ENCODE assay signal across 18 cellular contexts in the genomic region with DNA sequence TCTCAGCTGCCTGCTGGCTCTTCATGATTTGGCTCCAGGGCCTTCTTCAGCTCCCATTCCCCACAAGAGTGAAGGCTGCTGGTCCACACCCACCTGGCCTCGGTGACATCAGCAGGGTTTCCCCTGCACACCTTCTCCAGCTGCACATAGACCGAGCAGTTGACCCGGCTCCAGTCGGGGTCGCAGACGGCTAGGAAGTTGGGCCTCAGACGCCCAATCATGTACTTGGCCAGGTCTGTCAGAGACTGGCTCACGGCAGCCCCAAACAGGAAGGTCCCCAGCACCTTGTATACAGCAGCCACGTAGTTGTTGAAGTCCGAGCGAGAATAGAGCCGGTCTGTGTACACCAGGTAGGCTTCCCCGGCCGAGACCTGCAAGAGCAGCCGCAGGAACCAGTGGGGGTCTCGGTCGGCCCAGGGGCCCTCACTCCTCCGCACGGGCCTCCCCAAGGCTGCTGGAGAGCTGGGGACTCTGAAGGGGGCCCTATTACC. TPM values are rescaled to one million over a fixed set of nuclear protein-coding genes. Genes with fewer than 3 reads are reported as not detected.
A peak's percentile ranks its signal among the peaks of the same experiment; 100 is the strongest.
DNase-seq lines count a peak whose midpoint lies in the region; ATAC-seq, FAIRE-seq and TF ChIP-seq lines count a peak whose summit lies in the region.
"Had no signal": no experiment of that assay in that cellular context is flagged by ENCODE, and none has a peak within 500 bp of the region (broad histone marks: within the 10 kb centered on the region; RNA-seq: fewer than 3 reads in every experiment).

No MANE protein-coding gene starts in this region.

- no peak overlapping the region for H3K23ac ChIP-seq in H9 (ENCODE audit: insufficient read length, low read depth, low read length)

- H2BK20ac ChIP-seq in H9 (ENCODE audit: low read depth, low read length, poor library complexity, severe bottlenecking): no peak overlapping the region

- H2BK12ac ChIP-seq in H9 (ENCODE audit: insufficient read length, low read depth, low read length): no peak overlapping the region

- H3T11ph ChIP-seq in H9 (ENCODE audit: low read length): no peak overlapping the region

- no peak overlapping the region for H2BK5ac ChIP-seq in H9 (ENCODE audit: insufficient read length, low read length)

- no peak for TF ChIP-seq POLR2A in esophagus muscularis mucosa (IDR thresholded peaks at IDR 0.05; ENCODE audit: low read depth)

- no peak overlapping the region for H3K14ac ChIP-seq in H9 (ENCODE audit: insufficient read depth, low read length)

- H4K8ac ChIP-seq in H9 (replicated peaks; ENCODE audit: insufficient read length, low read depth, low read length): no peak overlapping the region

- H3K79me2 ChIP-seq in H9 (ENCODE audit: insufficient read depth, low read length): no peaks in the 10 kb centered on the region; the same call in 1 of the 2 replicates

- WGBS in H9 (ENCODE audit: extremely low coverage, insufficient read length, low lambda C conversion rate): no CpG with 5 or more reads among the region's 19 CpGs
- 89% methylated on average over 13 of the region's 19 CpGs for WGBS in esophagus muscularis mucosa
- WGBS in small intestine, 3 donors: 83 to 85% (median 84%) methylated on average over 19 of the region's 19 CpGs

- no peak overlapping the region for H3K9ac ChIP-seq in H9 (ENCODE audit: extremely low read depth, insufficient read length, low read length)

- H3K4me1 ChIP-seq in H9 (ENCODE audit: insufficient read depth, low read length) (peaks cover 4% of the 10 kb centered on the region; the same call in 1 of the 2 replicates), lower lobe of right lung (peaks cover 5% of the 10 kb centered on the region), upper lobe of right lung (peaks cover 10% of the 10 kb centered on the region), esophagus muscularis mucosa (peaks cover 7 to 21% (median 19%) of the 10 kb centered on the region in 4 donors), small intestine (ENCODE audit: control insufficient read depth in 2 of 2, insufficient read depth in 1 of 2, low read depth in 1 of 2, low read length in 1 of 2) (no peaks in the 10 kb centered on the region)

- peaks cover 27 to 29% of the 10 kb centered on the region in 2 experiments for H3K4me1 Mint-ChIP-seq in H9
- peaks cover 37% of the 10 kb centered on the region for H3K4me1 Mint-ChIP-seq in WTC11

- intact Hi-C loops in lower lobe of right lung (cut with DNase I) (no loop called here), upper lobe of right lung (cut with DNase I) (no loop called here), esophagus muscularis mucosa (cut with DNase I) (no loop called here)

- FAIRE-seq in small intestine (lab: Jason Lieb, UNC): no peak

- H3K27me3 Mint-ChIP-seq in H9 (ENCODE audit: low read depth) (peaks cover 4% of the 10 kb centered on the region), WTC11 (ENCODE audit: low read depth) (no peaks in the 10 kb centered on the region)

- H3K23me2 ChIP-seq in H9 (ENCODE audit: insufficient read length, low read depth, low read length, poor library complexity, severe bottlenecking): no peaks in the 10 kb centered on the region

- CTCF ChIA-PET in WTC11 (lab: Charles Lee): interaction anchor here (1.1 kb wide), 1 partner anchor 8 kb away, joined by 3 read pairs; no protein-coding TSS in a partner anchor

- H2BK15ac ChIP-seq in H9 (ENCODE audit: low read depth, low read length): no peak overlapping the region

- peaks cover 2% of the 10 kb centered on the region in 2 experiments; a peak in 3 of 5 replicates for H3K9me3 Mint-ChIP-seq in H9
- H3K9me3 Mint-ChIP-seq in WTC11: no peaks in the 10 kb centered on the region

- no peak for TF ChIP-seq EP300 in esophagus muscularis mucosa (IDR thresholded peaks at IDR 0.05)

- no peak overlapping the region for H2AK5ac ChIP-seq in H9 (ENCODE audit: insufficient read length, low read length)

- H3K27me3 ChIP-seq in H9 (ENCODE audit: insufficient read depth, low read length): no peaks in the 10 kb centered on the region
- peaks cover 21% of the 10 kb centered on the region for H3K27me3 ChIP-seq in lower lobe of right lung (ENCODE audit: low read depth)
- H3K27me3 ChIP-seq in upper lobe of right lung: peaks cover 19% of the 10 kb centered on the region
- peaks cover 0 to 26% (median 17%) of the 10 kb centered on the region in 4 donors for H3K27me3 ChIP-seq in esophagus muscularis mucosa
- H3K27me3 ChIP-seq in small intestine (ENCODE audit: control insufficient read depth in 2 of 2, insufficient read depth in 2 of 2, low read length in 2 of 2): peaks cover 0 to 15% of the 10 kb centered on the region in 2 donors

- H3K36me3 Mint-ChIP-seq in H9 (ENCODE audit: insufficient read depth in 1 of 3, low read depth in 3 of 3) (peaks cover 20 to 56% (median 38%) of the 10 kb centered on the region in 3 experiments), WTC11 (peaks cover 32% of the 10 kb centered on the region)
- H3K36me3 Mint-ChIP-seq: CD4-positive, CD25-positive, alpha-beta regulatory T cell had no signal

- H3K36me3 ChIP-seq in lower lobe of right lung (no peaks in the 10 kb centered on the region), upper lobe of right lung (no peaks in the 10 kb centered on the region), esophagus muscularis mucosa (no peaks in the 10 kb centered on the region), small intestine (ENCODE audit: control insufficient read depth in 2 of 2, insufficient read depth in 2 of 2, low read length in 2 of 2) (no peaks in the 10 kb centered on the region)

- H3K4me3 Mint-ChIP-seq in H9 (no peak overlapping the region), WTC11 (no peak overlapping the region)

- H3K4me3 ChIP-seq in lower lobe of right lung (no peak overlapping the region), upper lobe of right lung (no peak overlapping the region), esophagus muscularis mucosa (no peak overlapping the region), small intestine (ENCODE audit: low read depth in 1 of 2, low read length in 2 of 2) (no peak overlapping the region)
- H3K4me3 ChIP-seq: SK-N-MC had no signal

- no peak for TF ChIP-seq CTCF in H9 (conservative IDR thresholded peaks at IDR 0.05)
- no peak for TF ChIP-seq CTCF in WTC11 (IDR thresholded peaks at IDR 0.05)
- no peak for TF ChIP-seq CTCF in lower lobe of right lung (IDR thresholded peaks at IDR 0.05)
- no peak for TF ChIP-seq CTCF in upper lobe of right lung (IDR thresholded peaks at IDR 0.05)
- TF ChIP-seq CTCF in esophagus muscularis mucosa (IDR thresholded peaks at IDR 0.05): no peak

- no peaks in the 10 kb centered on the region for H3K9me3 ChIP-seq in H9 (ENCODE audit: control insufficient read depth, low read depth, low read length)
- H3K9me3 ChIP-seq in lower lobe of right lung: no peaks in the 10 kb centered on the region
- no peaks in the 10 kb centered on the region for H3K9me3 ChIP-seq in upper lobe of right lung
- H3K9me3 ChIP-seq in esophagus muscularis mucosa: no peaks in the 10 kb centered on the region
- no peaks in the 10 kb centered on the region for H3K9me3 ChIP-seq in small intestine (ENCODE audit: control insufficient read depth, low read depth)
- H3K9me3 ChIP-seq: Caco-2 had no signal

- H3K79me1 ChIP-seq in H9 (ENCODE audit: insufficient read depth, low read depth, low read length, poor library complexity, severe bottlenecking): no peaks in the 10 kb centered on the region

- no peak overlapping the region for H4K5ac ChIP-seq in H9 (ENCODE audit: insufficient read length, low read depth, low read length)

- no peak overlapping the region for H3K56ac ChIP-seq in H9 (ENCODE audit: insufficient read length, low read depth, low read length)

- no peaks in the 10 kb centered on the region for H4K20me1 ChIP-seq in H9 (ENCODE audit: control insufficient read depth, insufficient read depth, insufficient read length)

- H3K27ac ChIP-seq in H9 (ENCODE audit: insufficient read length, low read depth, low read length) (no peak overlapping the region), lower lobe of right lung (no peak overlapping the region), upper lobe of right lung (no peak overlapping the region), esophagus muscularis mucosa (replicated peaks in 1 of 4) (no peak overlapping the region), small intestine (ENCODE audit: low read depth in 1 of 2, low read length in 1 of 2) (no peak overlapping the region)
- H3K27ac ChIP-seq: SK-N-MC had no signal

- no peak overlapping the region for H3K4me2 ChIP-seq in H9 (ENCODE audit: insufficient read depth, insufficient read length, low read length)

- H4K91ac ChIP-seq in H9 (ENCODE audit: insufficient read length, low read depth, low read length): no peak overlapping the region

- no peak overlapping the region for H3K18ac ChIP-seq in H9 (ENCODE audit: insufficient read length, low read depth, low read length)

- H3K27ac Mint-ChIP-seq in H9 (peak overlapping the region; percentile 23 to 51 (median 40); a peak in 4 of 7 replicates), WTC11 (peak overlapping the region; percentile 36; the same call in 1 of the 2 replicates)
- H3K27ac Mint-ChIP-seq: CD4-positive, CD25-positive, alpha-beta regulatory T cell had no signal

- ATAC-seq in WTC11 (no peak), lower lobe of right lung (no peak), upper lobe of right lung (no peak)

- POLR2A ChIA-PET in WTC11 (lab: Charles Lee): no interaction called here

- no peak overlapping the region for H2BK120ac ChIP-seq in H9 (ENCODE audit: low read depth, low read length, poor library complexity, severe bottlenecking)

- no peak overlapping the region for H2AFZ ChIP-seq in H9 (ENCODE audit: low read length)

- DNase-seq in H9 (no peak), WTC11 (ENCODE audit: low spot score) (no peak), lower lobe of right lung (peak; percentile 32), upper lobe of right lung (peak; percentile 52), esophagus muscularis mucosa (ENCODE audit: extremely low spot score) (no peak), small intestine (no peak)
- no peak for DNase-seq in activated naive CD4-positive, alpha-beta T cell (lab: John Stamatoyannopoulos, UW)
- DNase-seq: Caco-2; CD4-positive, CD25-positive, alpha-beta regulatory T cell; DMS 273 treated with DMSO at 0.1 percent for 48 hours; DMS79 treated with DMSO at 0.1 percent for 48 hours; Kasumi-1; NCI-H1417 treated with DMSO at 0.1 percent for 48 hours; NCI-H187; NCI-H446; NCI-H526; SHP77 treated with DMSO at 0.1 percent for 48 hours had no signal

- H3K4ac ChIP-seq in H9 (ENCODE audit: low read depth, low read length): no peak overlapping the region

RNA-seq across cellular contexts. Expression of a gene that starts 3.8 kb away (rescaled TPM):
- 143 and 152 TPM in 2 replicates for total RNA-seq in H9 (2021)
- total RNA-seq in WTC11 (2021): 78.7 to 102 TPM (median 99.6 TPM) in 3 replicates
- total RNA-seq in lower lobe of right lung: 11.7 TPM
- 5.7 TPM for total RNA-seq in upper lobe of right lung
- 1 to 10 TPM; 2.1 to 9.1 (median 5.0) TPM for total RNA-seq in esophagus muscularis mucosa
- polyA plus RNA-seq in small intestine: 100 to 1,000 TPM in 2 of 3 donors, 10 to 100 TPM in 1; 90.8 to 130 (median 127) TPM

RNA-seq across cellular contexts. Expression of a gene that starts 57.2 kb away (rescaled TPM):
- 60.5 TPM in 2 replicates for total RNA-seq in H9 (2021)
- 56.3 to 63.6 TPM (median 60.9 TPM) in 3 replicates for total RNA-seq in WTC11 (2021)
- total RNA-seq in lower lobe of right lung: 39.4 TPM
- total RNA-seq in upper lobe of right lung: 43.1 TPM
- 10 to 100 TPM; 11.6 to 26.4 (median 18.9) TPM for total RNA-seq in esophagus muscularis mucosa
- 10 to 100 TPM; 10.3 to 14.6 (median 14.1) TPM for polyA plus RNA-seq in small intestine

Comparison
In these comparisons a context has a peak if more than half of its experiments do, and no peak if none do; other contexts are left out.
1. DNase-seq: peak in lower lobe of right lung (single experiment) and upper lobe of right lung (single experiment); none in H9 (single experiment), WTC11 (single experiment), activated naive CD4-positive, alpha-beta T cell (0 of 4), esophagus muscularis mucosa (single experiment) and small intestine (single experiment).